In genomic region chr2:11610624-11611242, GRCh38 we compare ENCODE assay signal across 33 cellular contexts. TPM values are rescaled to one million over a fixed set of nuclear protein-coding genes. Genes with fewer than 3 reads are reported as not detected.
"Had no signal": no experiment of that assay in that cellular context is flagged by ENCODE, and none has a peak within 500 bp of the region (broad histone marks: within the 10 kb centered on the region; RNA-seq: fewer than 3 reads in every experiment).

No MANE protein-coding gene starts in this region.

- H3K36me3 ChIP-seq: ascending aorta had no signal

- DNase-seq: activated B cell treated with CpG ODN at 0.5 μM for 24 hours; activated CD4-positive, alpha-beta memory T cell treated with anti-CD3 and anti-CD28 coated beads for 36 hours; activated CD4-positive, alpha-beta T cell treated with anti-CD3 and anti-CD28 coated beads for 4 hours; activated CD4-positive, alpha-beta T cell treated with anti-CD3 and anti-CD28 coated beads, Interleukin-2, amount 50 U/mL, for 1 hour; activated CD4-positive, CD25-positive, alpha-beta regulatory T cell treated with anti-CD3 and anti-CD28 coated beads, Interleukin-2, amount 50 U/mL, for 72 hours; activated CD8-positive, alpha-beta memory T cell treated with anti-CD3 and anti-CD28 coated beads for 24 hours; activated CD8-positive, alpha-beta memory T cell treated with anti-CD3 and anti-CD28 coated beads, Interleukin-2, amount 10 ng/mL, durations not matched to agents 7 days and 5 days; activated CD8-positive, alpha-beta memory T cell treated with anti-CD3 and anti-CD28 coated beads, Interleukin-2, amount 50 U/mL, for 48 hours; activated effector memory CD4-positive, alpha-beta T cell treated with anti-CD3 and anti-CD28 coated beads, Interleukin-2, amount 50 U/mL, for 16 hours; activated naive CD4-positive, alpha-beta T cell; activated naive CD4-positive, alpha-beta T cell treated with anti-CD3 and anti-CD28 coated beads, Interleukin-2, amount 50 U/mL, for 16 hours; activated naive CD8-positive, alpha-beta T cell treated with anti-CD3 and anti-CD28 coated beads for 36 hours; activated T-cell treated with anti-CD3 and anti-CD28 coated beads, Interleukin-2, amount 50 U/mL, for 48 hours; amniotic stem cell; NCI-H1105; NCI-H1417 treated with DMSO at 0.1 percent for 48 hours; NCI-H187 treated with DMSO at 0.1 percent for 48 hours; NCI-H2081; NCI-H345; NCI-H524 treated with DMSO at 0.1 percent for 48 hours; SHP77 treated with DMSO at 0.1 percent for 48 hours; T-cell; T-helper 17 cell; T-helper 9 cell had no signal

- H3K27me3 ChIP-seq: ascending aorta, cardiac muscle cell had no signal

- H3K4me1 ChIP-seq: ascending aorta had no signal

- H3K4me3 ChIP-seq: ascending aorta, cardiac muscle cell, K562 had no signal

- ATAC-seq: activated CD8-positive, alpha-beta memory T cell treated with anti-CD3 and anti-CD28 coated beads, Interleukin-2, amount 10 ng/mL, durations not matched to agents 7 days and 5 days; activated T-helper 17 cell treated with anti-CD3 and anti-CD28 coated beads, Interleukin-2, amount 50 U/mL, for 72 hours; K562; Panc1; SK-N-SH treated with all-trans-retinoic acid at 6 μM for 48 hours; T-cell; T-helper 17 cell had no signal

- H3K27ac ChIP-seq: ascending aorta, cardiac muscle cell, VCaP had no signal

- H3K9me3 ChIP-seq: ascending aorta had no signal

RNA-seq across cellular contexts. Expression of gene NTSR2, which starts 59.3 kb away (rescaled TPM):
- total RNA-seq: activated B cell treated with CpG ODN at 0.5 μM for 24 hours; activated CD4-positive, alpha-beta memory T cell treated with anti-CD3 and anti-CD28 coated beads for 36 hours; activated CD8-positive, alpha-beta memory T cell treated with anti-CD3 and anti-CD28 coated beads, Interleukin-2, amount 10 ng/mL, durations not matched to agents 7 days and 5 days; activated naive CD8-positive, alpha-beta T cell treated with anti-CD3 and anti-CD28 coated beads for 36 hours; activated T-helper 17 cell treated with anti-CD3 and anti-CD28 coated beads, Interleukin-2, amount 50 U/mL, for 72 hours; ascending aorta; cardiac muscle cell; K562; NCI-H460; SK-MEL-5; T-cell; T-helper 17 cell had no signal
- polyA plus RNA-seq: cardiac muscle cell, K562 had no signal
